ENCODE assay signal across 1 cellular context in genomic region chr19:15418588-15419412, GRCh38.
A peak's percentile ranks its signal among the peaks of the same experiment; 100 is the strongest.
TF ChIP-seq lines count a peak whose summit lies in the region.

A gene with protein sequence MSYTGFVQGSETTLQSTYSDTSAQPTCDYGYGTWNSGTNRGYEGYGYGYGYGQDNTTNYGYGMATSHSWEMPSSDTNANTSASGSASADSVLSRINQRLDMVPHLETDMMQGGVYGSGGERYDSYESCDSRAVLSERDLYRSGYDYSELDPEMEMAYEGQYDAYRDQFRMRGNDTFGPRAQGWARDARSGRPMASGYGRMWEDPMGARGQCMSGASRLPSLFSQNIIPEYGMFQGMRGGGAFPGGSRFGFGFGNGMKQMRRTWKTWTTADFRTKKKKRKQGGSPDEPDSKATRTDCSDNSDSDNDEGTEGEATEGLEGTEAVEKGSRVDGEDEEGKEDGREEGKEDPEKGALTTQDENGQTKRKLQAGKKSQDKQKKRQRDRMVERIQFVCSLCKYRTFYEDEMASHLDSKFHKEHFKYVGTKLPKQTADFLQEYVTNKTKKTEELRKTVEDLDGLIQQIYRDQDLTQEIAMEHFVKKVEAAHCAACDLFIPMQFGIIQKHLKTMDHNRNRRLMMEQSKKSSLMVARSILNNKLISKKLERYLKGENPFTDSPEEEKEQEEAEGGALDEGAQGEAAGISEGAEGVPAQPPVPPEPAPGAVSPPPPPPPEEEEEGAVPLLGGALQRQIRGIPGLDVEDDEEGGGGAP (minus strand): TSS chr19:15418988. CDS start chr19:15418923, 65 bp downstream.

TF ChIP-seq in GM12878, 131 proteins besides CTCF, POLR2A, EP300 and RAD21 (continued from another document and continues in another):
- TF ChIP-seq CHD1 (IDR thresholded peaks at IDR 0.05; ENCODE audit: low read depth, low read length) (no peak), MLLT1 (IDR thresholded peaks at IDR 0.05) (peak; percentile 81), BMI1 (IDR thresholded peaks at IDR 0.05; ENCODE audit: borderline replicate concordance) (no peak), RFX5 (IDR thresholded peaks at IDR 0.05; ENCODE audit: low read depth, low read length) (peak; percentile 51), SP1 (IDR thresholded peaks at IDR 0.05; ENCODE audit: low read depth, low read length) (peak; percentile 100), SRF (IDR thresholded peaks at IDR 0.05; ENCODE audit: low read depth in 2 of 2, low read length in 2 of 2) (peak in 1 of 2 experiments; percentile 69; a peak in 2 of 4 replicates), MEF2B (IDR thresholded peaks at IDR 0.05; ENCODE audit: partially characterized antibody, poor library complexity, severe bottlenecking) (peak; percentile 95), SUZ12 (IDR thresholded peaks at IDR 0.05; ENCODE audit: unreplicated experiment) (no peak), TCF12 (IDR thresholded peaks at IDR 0.05; ENCODE audit: low read depth, low read length) (peak; percentile 80; the same call in 1 of the 2 replicates), FOS (IDR thresholded peaks at IDR 0.05; ENCODE audit: borderline replicate concordance, extremely low read depth, insufficient read length) (peak; percentile 99), BCLAF1 (IDR thresholded peaks at IDR 0.05) (no peak), ATF3 (IDR thresholded peaks at IDR 0.05; ENCODE audit: borderline replicate concordance, extremely low read depth, low read depth, low read length) (no peak), ATF7 (IDR thresholded peaks at IDR 0.05; ENCODE audit: low read depth) (peak; percentile 47), HDGF (IDR thresholded peaks at IDR 0.05) (0 out of 2 replicates have a peak, but pooled peaks have one; percentile 60), PBX3 (IDR thresholded peaks at IDR 0.05; ENCODE audit: insufficient replicate concordance, low read depth, low read length) (peak; percentile 100), NKRF (conservative IDR thresholded peaks at IDR 0.05) (peak; percentile 87), RUNX3 (IDR thresholded peaks at IDR 0.05; ENCODE audit: low read length) (peak; percentile 94), ZSCAN29 (IDR thresholded peaks at IDR 0.05) (no peak), RB1 (IDR thresholded peaks at IDR 0.05; ENCODE audit: borderline replicate concordance) (peak; percentile 47; the same call in 1 of the 2 replicates), STAT1 (conservative IDR thresholded peaks at IDR 0.05) (0 out of 2 replicates have a peak, but pooled peaks have one; percentile 73), PAX5 (IDR thresholded peaks at IDR 0.05; ENCODE audit: borderline replicate concordance, low read depth, low read length) (peak; percentile 68), POLR2AphosphoS5 (IDR thresholded peaks at IDR 0.05; ENCODE audit: low read length) (peak; percentile 98), PAX8 (IDR thresholded peaks at IDR 0.05) (no peak), SREBF2 (IDR thresholded peaks at IDR 0.05; ENCODE audit: low read length) (no peak), POU2F2 (IDR thresholded peaks at IDR 0.05; ENCODE audit: borderline replicate concordance, low read depth, low read length) (no peak; the same call in none of the 3 replicates), SMC3 (IDR thresholded peaks at IDR 0.05; ENCODE audit: borderline replicate concordance, low read length) (peak; percentile 91)
- TF ChIP-seq, protein P1, sequence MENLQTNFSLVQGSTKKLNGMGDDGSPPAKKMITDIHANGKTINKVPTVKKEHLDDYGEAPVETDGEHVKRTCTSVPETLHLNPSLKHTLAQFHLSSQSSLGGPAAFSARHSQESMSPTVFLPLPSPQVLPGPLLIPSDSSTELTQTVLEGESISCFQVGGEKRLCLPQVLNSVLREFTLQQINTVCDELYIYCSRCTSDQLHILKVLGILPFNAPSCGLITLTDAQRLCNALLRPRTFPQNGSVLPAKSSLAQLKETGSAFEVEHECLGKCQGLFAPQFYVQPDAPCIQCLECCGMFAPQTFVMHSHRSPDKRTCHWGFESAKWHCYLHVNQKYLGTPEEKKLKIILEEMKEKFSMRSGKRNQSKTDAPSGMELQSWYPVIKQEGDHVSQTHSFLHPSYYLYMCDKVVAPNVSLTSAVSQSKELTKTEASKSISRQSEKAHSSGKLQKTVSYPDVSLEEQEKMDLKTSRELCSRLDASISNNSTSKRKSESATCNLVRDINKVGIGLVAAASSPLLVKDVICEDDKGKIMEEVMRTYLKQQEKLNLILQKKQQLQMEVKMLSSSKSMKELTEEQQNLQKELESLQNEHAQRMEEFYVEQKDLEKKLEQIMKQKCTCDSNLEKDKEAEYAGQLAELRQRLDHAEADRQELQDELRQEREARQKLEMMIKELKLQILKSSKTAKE (IDR thresholded peaks at IDR 0.05; ENCODE audit: low read depth, poor library complexity, severe bottlenecking) = peak; percentile 97
- TF ChIP-seq, protein P2, sequence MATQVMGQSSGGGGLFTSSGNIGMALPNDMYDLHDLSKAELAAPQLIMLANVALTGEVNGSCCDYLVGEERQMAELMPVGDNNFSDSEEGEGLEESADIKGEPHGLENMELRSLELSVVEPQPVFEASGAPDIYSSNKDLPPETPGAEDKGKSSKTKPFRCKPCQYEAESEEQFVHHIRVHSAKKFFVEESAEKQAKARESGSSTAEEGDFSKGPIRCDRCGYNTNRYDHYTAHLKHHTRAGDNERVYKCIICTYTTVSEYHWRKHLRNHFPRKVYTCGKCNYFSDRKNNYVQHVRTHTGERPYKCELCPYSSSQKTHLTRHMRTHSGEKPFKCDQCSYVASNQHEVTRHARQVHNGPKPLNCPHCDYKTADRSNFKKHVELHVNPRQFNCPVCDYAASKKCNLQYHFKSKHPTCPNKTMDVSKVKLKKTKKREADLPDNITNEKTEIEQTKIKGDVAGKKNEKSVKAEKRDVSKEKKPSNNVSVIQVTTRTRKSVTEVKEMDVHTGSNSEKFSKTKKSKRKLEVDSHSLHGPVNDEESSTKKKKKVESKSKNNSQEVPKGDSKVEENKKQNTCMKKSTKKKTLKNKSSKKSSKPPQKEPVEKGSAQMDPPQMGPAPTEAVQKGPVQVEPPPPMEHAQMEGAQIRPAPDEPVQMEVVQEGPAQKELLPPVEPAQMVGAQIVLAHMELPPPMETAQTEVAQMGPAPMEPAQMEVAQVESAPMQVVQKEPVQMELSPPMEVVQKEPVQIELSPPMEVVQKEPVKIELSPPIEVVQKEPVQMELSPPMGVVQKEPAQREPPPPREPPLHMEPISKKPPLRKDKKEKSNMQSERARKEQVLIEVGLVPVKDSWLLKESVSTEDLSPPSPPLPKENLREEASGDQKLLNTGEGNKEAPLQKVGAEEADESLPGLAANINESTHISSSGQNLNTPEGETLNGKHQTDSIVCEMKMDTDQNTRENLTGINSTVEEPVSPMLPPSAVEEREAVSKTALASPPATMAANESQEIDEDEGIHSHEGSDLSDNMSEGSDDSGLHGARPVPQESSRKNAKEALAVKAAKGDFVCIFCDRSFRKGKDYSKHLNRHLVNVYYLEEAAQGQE (IDR thresholded peaks at IDR 0.05; ENCODE audit: low read depth, low read length) = no peak
- TF ChIP-seq, protein P3, sequence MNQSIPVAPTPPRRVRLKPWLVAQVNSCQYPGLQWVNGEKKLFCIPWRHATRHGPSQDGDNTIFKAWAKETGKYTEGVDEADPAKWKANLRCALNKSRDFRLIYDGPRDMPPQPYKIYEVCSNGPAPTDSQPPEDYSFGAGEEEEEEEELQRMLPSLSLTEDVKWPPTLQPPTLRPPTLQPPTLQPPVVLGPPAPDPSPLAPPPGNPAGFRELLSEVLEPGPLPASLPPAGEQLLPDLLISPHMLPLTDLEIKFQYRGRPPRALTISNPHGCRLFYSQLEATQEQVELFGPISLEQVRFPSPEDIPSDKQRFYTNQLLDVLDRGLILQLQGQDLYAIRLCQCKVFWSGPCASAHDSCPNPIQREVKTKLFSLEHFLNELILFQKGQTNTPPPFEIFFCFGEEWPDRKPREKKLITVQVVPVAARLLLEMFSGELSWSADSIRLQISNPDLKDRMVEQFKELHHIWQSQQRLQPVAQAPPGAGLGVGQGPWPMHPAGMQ (IDR thresholded peaks at IDR 0.05; ENCODE audit: borderline replicate concordance) = no peak
- TF ChIP-seq, protein P4, sequence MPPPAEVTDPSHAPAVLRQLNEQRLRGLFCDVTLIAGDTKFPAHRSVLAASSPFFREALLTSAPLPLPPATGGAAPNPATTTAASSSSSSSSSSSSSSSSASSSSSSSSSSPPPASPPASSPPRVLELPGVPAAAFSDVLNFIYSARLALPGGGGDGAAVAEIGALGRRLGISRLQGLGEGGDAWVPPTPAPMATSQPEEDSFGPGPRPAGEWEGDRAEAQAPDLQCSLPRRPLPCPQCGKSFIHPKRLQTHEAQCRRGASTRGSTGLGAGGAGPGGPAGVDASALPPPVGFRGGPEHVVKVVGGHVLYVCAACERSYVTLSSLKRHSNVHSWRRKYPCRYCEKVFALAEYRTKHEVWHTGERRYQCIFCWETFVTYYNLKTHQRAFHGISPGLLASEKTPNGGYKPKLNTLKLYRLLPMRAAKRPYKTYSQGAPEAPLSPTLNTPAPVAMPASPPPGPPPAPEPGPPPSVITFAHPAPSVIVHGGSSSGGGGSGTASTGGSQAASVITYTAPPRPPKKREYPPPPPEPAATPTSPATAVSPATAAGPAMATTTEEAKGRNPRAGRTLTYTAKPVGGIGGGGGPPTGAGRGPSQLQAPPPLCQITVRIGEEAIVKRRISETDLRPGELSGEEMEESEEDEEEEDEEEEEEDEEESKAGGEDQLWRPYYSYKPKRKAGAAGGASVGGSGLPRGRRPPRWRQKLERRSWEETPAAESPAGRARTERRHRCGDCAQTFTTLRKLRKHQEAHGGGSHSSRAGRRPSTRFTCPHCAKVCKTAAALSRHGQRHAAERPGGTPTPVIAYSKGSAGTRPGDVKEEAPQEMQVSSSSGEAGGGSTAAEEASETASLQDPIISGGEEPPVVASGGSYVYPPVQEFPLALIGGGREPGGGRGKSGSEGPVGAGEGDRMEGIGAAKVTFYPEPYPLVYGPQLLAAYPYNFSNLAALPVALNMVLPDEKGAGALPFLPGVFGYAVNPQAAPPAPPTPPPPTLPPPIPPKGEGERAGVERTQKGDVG (CRISPR knock-in tag; IDR thresholded peaks at IDR 0.05) = no peak
